ENCODE assay signal across 24 cellular contexts in genomic region chr1:30694248-30695175, GRCh38. TPM values are rescaled to one million over a fixed set of nuclear protein-coding genes. Genes with fewer than 3 reads are reported as not detected.
A peak's percentile ranks its signal among the peaks of the same experiment; 100 is the strongest.
DNase-seq lines count a peak whose midpoint lies in the region; TF ChIP-seq lines count a peak whose summit lies in the region.
"Had no signal": no experiment of that assay in that cellular context is flagged by ENCODE, and none has a peak within 500 bp of the region (broad histone marks: within the 10 kb centered on the region; RNA-seq: fewer than 3 reads in every experiment).

No MANE protein-coding gene starts in this region.

- H3K27ac ChIP-seq in VCaP (peak overlapping the region; percentile 66), muscle layer of colon (ENCODE audit: low read depth, low read length) (peak overlapping the region; percentile 49), uterus (peak overlapping the region; percentile 89 to 90)
- H3K27ac ChIP-seq: PC-9, RWPE1 had no signal

- H3K36me3 Mint-ChIP-seq in activated naive CD4-positive, alpha-beta T cell treated with anti-CD3 and anti-CD28 coated beads for 36 hours (ENCODE audit: low read depth) = no peaks in the 10 kb centered on the region

- intact Hi-C loops in activated naive CD4-positive, alpha-beta T cell treated with anti-CD3 and anti-CD28 coated beads for 36 hours (cut with micrococcal nuclease) = no loop called here
- intact Hi-C loops in uterus (cut with DNase I; ENCODE audit: low total_unique reads) = no loop called here

- H3K4me1 Mint-ChIP-seq in activated naive CD4-positive, alpha-beta T cell treated with anti-CD3 and anti-CD28 coated beads for 36 hours (ENCODE audit: low read depth) = peaks cover 7% of the 10 kb centered on the region

- H3K27ac Mint-ChIP-seq in activated naive CD4-positive, alpha-beta T cell treated with anti-CD3 and anti-CD28 coated beads for 36 hours = peak overlapping the region; percentile 4

- H3K36me3 ChIP-seq in muscle layer of colon (ENCODE audit: insufficient read depth, low read length) (no peaks in the 10 kb centered on the region), uterus (no peaks in the 10 kb centered on the region)
- H3K36me3 ChIP-seq: BE2C had no signal

- no peak for TF ChIP-seq CTCF in VCaP (conservative IDR thresholded peaks at IDR 0.05)
- TF ChIP-seq CTCF in uterus (IDR thresholded peaks at IDR 0.05) = no peak

- no peaks in the 10 kb centered on the region for H3K27me3 ChIP-seq in muscle layer of colon (ENCODE audit: control insufficient read depth in 1 of 2, insufficient read depth in 2 of 2, low read length in 2 of 2)
- H3K27me3 ChIP-seq in uterus = no peaks in the 10 kb centered on the region
- H3K27me3 ChIP-seq: BE2C had no signal

- CTCF ChIA-PET in activated naive CD4-positive, alpha-beta T cell treated with anti-CD3 and anti-CD28 coated beads for 36 hours (lab: Charles Lee) = no interaction called here
- CTCF ChIA-PET in HEK293T (lab: Yijun Ruan, JAX) = interaction anchor here (0.7 kb wide), 1 partner anchor 248 kb away, joined by 3 read pairs; no protein-coding TSS in a partner anchor

- no peak overlapping the region for H3K9ac ChIP-seq in muscle layer of colon (ENCODE audit: low read length)

- POLR2A ChIA-PET in HEK293T (lab: Yijun Ruan, JAX) = no interaction called here

- DNase-seq in activated naive CD4-positive, alpha-beta T cell treated with anti-CD3 and anti-CD28 coated beads for 36 hours = no peak
- DNase-seq in activated naive CD4-positive, alpha-beta T cell treated with Interleukin-2 at 50 U/mL for 16 hours = no peak
- DNase-seq in uterus (peak in 1 of 2 donors; percentile 19), EL (no peak), NCI-H774 (lab: John Stamatoyannopoulos, UW) (no peak), HEK293T (ENCODE audit: extremely low spot score) (no peak)
- DNase-seq: 8988T, ACHN, BE2C, Calu3, DND-41, MV-4-11, NCI-H1105, NCI-H1436 treated with DMSO at 0.1 percent for 48 hours, NCI-H187 treated with DMSO at 0.1 percent for 48 hours, NCI-H2171 treated with DMSO at 0.1 percent for 48 hours, NCI-H345, NCI-H524, PC-9, SHP77 treated with DMSO at 0.1 percent for 48 hours had no signal

- H3K4me3 ChIP-seq in muscle layer of colon (ENCODE audit: low read depth in 1 of 2, low read length in 2 of 2) = no peak overlapping the region
- no peak overlapping the region for H3K4me3 ChIP-seq in uterus
- H3K4me3 ChIP-seq: K562, PC-9 had no signal

- H3K9me3 Mint-ChIP-seq in activated naive CD4-positive, alpha-beta T cell treated with anti-CD3 and anti-CD28 coated beads for 36 hours = no peaks in the 10 kb centered on the region

- TF ChIP-seq POLR2A in uterus (IDR thresholded peaks at IDR 0.05) = no peak

- peaks cover 4% of the 10 kb centered on the region for H3K27me3 Mint-ChIP-seq in activated naive CD4-positive, alpha-beta T cell treated with anti-CD3 and anti-CD28 coated beads for 36 hours (ENCODE audit: low read depth)

- no peak overlapping the region for H3K4me3 Mint-ChIP-seq in activated naive CD4-positive, alpha-beta T cell treated with anti-CD3 and anti-CD28 coated beads for 36 hours

- H3K4me1 ChIP-seq in muscle layer of colon (ENCODE audit: insufficient read depth, low read length) (peaks cover 36% of the 10 kb centered on the region), uterus (peaks cover 29 to 45% of the 10 kb centered on the region in 2 donors)

- H3K9me3 ChIP-seq in muscle layer of colon (ENCODE audit: low read length) (no peaks in the 10 kb centered on the region), uterus (no peaks in the 10 kb centered on the region)
- H3K9me3 ChIP-seq: BE2C had no signal

TF ChIP-seq in HEK293T, 16 proteins besides CTCF, POLR2A, EP300 and RAD21:
- TF ChIP-seq SUZ12 (IDR thresholded peaks at IDR 0.05) (no peak), HDGF (IDR thresholded peaks at IDR 0.05; ENCODE audit: borderline replicate concordance) (no peak), ARNT (IDR thresholded peaks at IDR 0.05) (no peak), TARDBP (IDR thresholded peaks at IDR 0.05) (no peak), PKNOX1 (IDR thresholded peaks at IDR 0.05) (no peak), FOXM1 (IDR thresholded peaks at IDR 0.05; ENCODE audit: borderline replicate concordance) (no peak), LEF1 (IDR thresholded peaks at IDR 0.05; ENCODE audit: borderline replicate concordance) (no peak)

RNA-seq across cellular contexts. Expression of gene MATN1, which starts 28.9 kb away (rescaled TPM):
- total RNA-seq in activated naive CD4-positive, alpha-beta T cell treated with anti-CD3 and anti-CD28 coated beads for 36 hours = under 1 TPM; 0.36 to 0.37 TPM
- 1 to 10 TPM in 1 of 4 donors, under 1 TPM in 1, not detected in 2; 0.46 to 1.7 TPM for total RNA-seq in uterus
- total RNA-seq: Calu3 had no signal
